In the genomic region with DNA sequence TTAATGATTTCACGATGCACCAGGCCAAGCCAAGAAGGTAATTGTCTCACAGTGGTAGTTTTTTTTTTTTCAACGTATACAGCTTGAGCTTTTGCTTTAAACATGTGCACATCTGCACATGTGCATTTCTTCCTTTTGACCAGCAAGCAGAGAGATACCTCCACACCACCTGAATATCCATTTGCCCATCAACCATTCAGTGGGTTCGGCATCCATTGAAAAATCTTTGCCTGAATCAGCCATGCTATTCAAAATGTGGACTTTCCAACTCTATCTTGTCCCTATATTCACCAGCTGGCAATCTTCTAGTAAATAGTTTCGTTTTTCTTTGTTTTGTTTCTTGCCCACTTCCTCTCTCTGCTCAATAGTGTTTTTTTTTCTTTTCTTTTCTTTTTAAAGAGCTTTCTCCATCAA, we compare ENCODE assay signal across 11 cellular contexts. TPM values are rescaled to one million over a fixed set of nuclear protein-coding genes. Genes with fewer than 3 reads are reported as not detected.
DNase-seq lines count a peak whose midpoint lies in the region; ATAC-seq lines count a peak whose summit lies in the region.
"Had no signal": no experiment of that assay in that cellular context is flagged by ENCODE, and none has a peak within 500 bp of the region (broad histone marks: within the 10 kb centered on the region; RNA-seq: fewer than 3 reads in every experiment).

No MANE protein-coding gene starts in this region.

- ATAC-seq in activated T-cell treated with anti-CD3 and anti-CD28 coated beads, Interleukin-2, amount 50 U/mL, for 72 hours (replicated peaks in 1 of 2): peak in 1 of 2 donors; percentile 41
- peak; percentile 75 for ATAC-seq in HG02943 (IDR thresholded peaks at IDR 0.05; ENCODE audit: low read depth, unreplicated experiment)
- ATAC-seq in stimulated activated naive CD8-positive, alpha-beta T cell treated with anti-CD3 and anti-CD28 coated beads, Interleukin-15, amount 100 ng/mL, for 72 hours: no peak
- no peak for ATAC-seq in right cardiac atrium
- ATAC-seq: sciatic nerve had no signal

- no peaks in the 10 kb centered on the region for H3K4me1 ChIP-seq in right cardiac atrium (ENCODE audit: control insufficient read depth, insufficient read depth, low read length)

- peak overlapping the region; percentile 95 for H3K27ac Mint-ChIP-seq in activated T-cell treated with anti-CD3 and anti-CD28 coated beads, Interleukin-2, amount 50 U/mL, for 72 hours
- H3K27ac Mint-ChIP-seq in T-helper 1 cell treated with Interleukin-12 subunit alpha and Interleukin-12 subunit beta and Interleukin-4 antibody, amounts not matched to agents 30 μg/mL and 1 μg/mL, for 36 hours: peak overlapping the region; percentile 78
- H3K27ac Mint-ChIP-seq in stimulated activated naive CD8-positive, alpha-beta T cell treated with anti-CD3 and anti-CD28 coated beads, Interleukin-15, amount 100 ng/mL, for 72 hours: peak overlapping the region; percentile 93 to 95

- no peaks in the 10 kb centered on the region for H3K27me3 Mint-ChIP-seq in activated T-cell treated with anti-CD3 and anti-CD28 coated beads, Interleukin-2, amount 50 U/mL, for 72 hours (ENCODE audit: low read depth)
- H3K27me3 Mint-ChIP-seq in T-helper 1 cell treated with Interleukin-12 subunit alpha and Interleukin-12 subunit beta and Interleukin-4 antibody, amounts not matched to agents 30 μg/mL and 1 μg/mL, for 36 hours (ENCODE audit: low read depth): no peaks in the 10 kb centered on the region
- H3K27me3 Mint-ChIP-seq in stimulated activated naive CD8-positive, alpha-beta T cell treated with anti-CD3 and anti-CD28 coated beads, Interleukin-15, amount 100 ng/mL, for 72 hours: no peaks in the 10 kb centered on the region

- intact Hi-C loops in right cardiac atrium (cut with DNase I): no loop called here

- no peaks in the 10 kb centered on the region for H3K9me3 Mint-ChIP-seq in activated T-cell treated with anti-CD3 and anti-CD28 coated beads, Interleukin-2, amount 50 U/mL, for 72 hours
- H3K9me3 Mint-ChIP-seq in T-helper 1 cell treated with Interleukin-12 subunit alpha and Interleukin-12 subunit beta and Interleukin-4 antibody, amounts not matched to agents 30 μg/mL and 1 μg/mL, for 36 hours: no peaks in the 10 kb centered on the region
- H3K9me3 Mint-ChIP-seq in stimulated activated naive CD8-positive, alpha-beta T cell treated with anti-CD3 and anti-CD28 coated beads, Interleukin-15, amount 100 ng/mL, for 72 hours: no peaks in the 10 kb centered on the region

- no peaks in the 10 kb centered on the region for H3K9me3 ChIP-seq in right cardiac atrium (ENCODE audit: control insufficient read depth, low read length)

- H3K4me1 Mint-ChIP-seq in activated T-cell treated with anti-CD3 and anti-CD28 coated beads, Interleukin-2, amount 50 U/mL, for 72 hours (ENCODE audit: low read depth): peaks cover 16% of the 10 kb centered on the region
- H3K4me1 Mint-ChIP-seq in T-helper 1 cell treated with Interleukin-12 subunit alpha and Interleukin-12 subunit beta and Interleukin-4 antibody, amounts not matched to agents 30 μg/mL and 1 μg/mL, for 36 hours (ENCODE audit: low read depth): peaks cover 14% of the 10 kb centered on the region
- peaks cover 26% of the 10 kb centered on the region for H3K4me1 Mint-ChIP-seq in stimulated activated naive CD8-positive, alpha-beta T cell treated with anti-CD3 and anti-CD28 coated beads, Interleukin-15, amount 100 ng/mL, for 72 hours

- no peaks in the 10 kb centered on the region for H3K36me3 Mint-ChIP-seq in activated T-cell treated with anti-CD3 and anti-CD28 coated beads, Interleukin-2, amount 50 U/mL, for 72 hours (ENCODE audit: insufficient read depth in 2 of 2)
- peaks cover 3% of the 10 kb centered on the region for H3K36me3 Mint-ChIP-seq in T-helper 1 cell treated with Interleukin-12 subunit alpha and Interleukin-12 subunit beta and Interleukin-4 antibody, amounts not matched to agents 30 μg/mL and 1 μg/mL, for 36 hours (ENCODE audit: low read depth)

- no peak overlapping the region for H3K27ac ChIP-seq in right cardiac atrium (ENCODE audit: low read length)
- H3K27ac ChIP-seq: HL-60 had no signal

- 71% methylated on average over 4 of the region's 4 CpGs for WGBS in right cardiac atrium

- no peak for DNase-seq in activated T-cell treated with anti-CD3 and anti-CD28 coated beads, Interleukin-2, amount 50 U/mL, for 72 hours
- DNase-seq in activated T-cell treated with anti-CD3 and anti-CD28 coated beads for 4 hours: no peak
- DNase-seq in stimulated activated naive CD8-positive, alpha-beta T cell treated with anti-CD3 and anti-CD28 coated beads, Interleukin-15, amount 100 ng/mL, for 72 hours: no peak
- DNase-seq in DMS53 treated with DMSO at 0.1 percent for 48 hours (lab: John Stamatoyannopoulos, UW; ENCODE audit: unreplicated experiment): no peak
- no peak for DNase-seq in mesenteric fat pad (ENCODE audit: low spot score)
- no peak for DNase-seq in right cardiac atrium
- DNase-seq: dermis blood vessel endothelial cell had no signal

- no peak overlapping the region for H3K4me3 ChIP-seq in right cardiac atrium (ENCODE audit: low read length)

- peak overlapping the region; percentile 51 to 70 for H3K4me3 Mint-ChIP-seq in activated T-cell treated with anti-CD3 and anti-CD28 coated beads, Interleukin-2, amount 50 U/mL, for 72 hours
- peak overlapping the region; percentile 65 for H3K4me3 Mint-ChIP-seq in T-helper 1 cell treated with Interleukin-12 subunit alpha and Interleukin-12 subunit beta and Interleukin-4 antibody, amounts not matched to agents 30 μg/mL and 1 μg/mL, for 36 hours
- peak overlapping the region; percentile 62 to 75 for H3K4me3 Mint-ChIP-seq in stimulated activated naive CD8-positive, alpha-beta T cell treated with anti-CD3 and anti-CD28 coated beads, Interleukin-15, amount 100 ng/mL, for 72 hours

- no peaks in the 10 kb centered on the region for H3K27me3 ChIP-seq in right cardiac atrium (ENCODE audit: control insufficient read depth, insufficient read depth)

RNA-seq across cellular contexts. Expression of gene TRA2A, which starts 7.7 kb away (rescaled TPM):
- total RNA-seq in activated T-cell treated with anti-CD3 and anti-CD28 coated beads, Interleukin-2, amount 50 U/mL, for 72 hours: 10 to 100 TPM; 96.8 to 97.3 TPM
- total RNA-seq in mesenteric fat pad: 55.6 TPM
- total RNA-seq in right cardiac atrium: 10 to 100 TPM; 31.9 to 52.1 (median 42.7) TPM
- polyA plus RNA-seq in right cardiac atrium: 38.9 TPM

RNA-seq across cellular contexts. Expression of gene CCDC126, which starts 57.7 kb away (rescaled TPM):
- total RNA-seq in activated T-cell treated with anti-CD3 and anti-CD28 coated beads, Interleukin-2, amount 50 U/mL, for 72 hours: 1 to 10 TPM; 7.9 to 8.6 TPM
- total RNA-seq in mesenteric fat pad (9.9 TPM), right cardiac atrium (10 to 100 TPM in 1 of 4 donors, 1 to 10 TPM in 3; 7.8 to 11.3 (median 9.2) TPM)
- 6.5 TPM for polyA plus RNA-seq in right cardiac atrium
